ENCODE assay signal across 9 cellular contexts in genomic region chr1:154352245-154352580, GRCh38. TPM values are rescaled to one million over a fixed set of nuclear protein-coding genes. Genes with fewer than 3 reads are reported as not detected.
A peak's percentile ranks its signal among the peaks of the same experiment; 100 is the strongest.
DNase-seq lines count a peak whose midpoint lies in the region; ATAC-seq and TF ChIP-seq lines count a peak whose summit lies in the region.
"Had no signal": no experiment of that assay in that cellular context is flagged by ENCODE, and none has a peak within 500 bp of the region (broad histone marks: within the 10 kb centered on the region; RNA-seq: fewer than 3 reads in every experiment).

No MANE protein-coding gene starts in this region.

- H3K27me3 ChIP-seq in cardiac muscle cell (no peaks in the 10 kb centered on the region), mammary epithelial cell (ENCODE audit: insufficient read depth, low read length) (no peaks in the 10 kb centered on the region), mucosa of rectum (ENCODE audit: control insufficient read depth in 2 of 2, insufficient read depth in 2 of 2, low read length in 2 of 2) (no peaks in the 10 kb centered on the region)

- H3K9ac ChIP-seq in mammary epithelial cell (ENCODE audit: insufficient read depth, low read length), result no peak overlapping the region
- H3K9ac ChIP-seq in mucosa of rectum (ENCODE audit: low read depth in 1 of 2, low read length in 2 of 2), result peak overlapping the region; percentile 66 to 73

- DNase-seq in cardiac muscle cell (ENCODE audit: low read depth in 1 of 2, low spot score in 1 of 2), result no peak
- DNase-seq in Right ventricle myocardium inferior (ENCODE audit: missing footprints), result no peak
- no peak for DNase-seq in mammary epithelial cell
- no peak for DNase-seq in NCI-H2196 treated with DMSO at 0.1 percent for 48 hours (lab: John Stamatoyannopoulos, UW; ENCODE audit: unreplicated experiment)
- no peak for DNase-seq in effector CD8-positive, alpha-beta T cell (lab: John Stamatoyannopoulos, UW)
- no peak for DNase-seq in activated CD4-positive, alpha-beta T cell treated with anti-CD3 and anti-CD28 coated beads for 4 hours
- DNase-seq: DMS 273 treated with DMSO at 0.1 percent for 48 hours had no signal

- CTCF ChIA-PET in mammary epithelial cell (lab: Charles Lee; ENCODE audit: low non-redundant PET), result no interaction called here

- H3K36me3 ChIP-seq in cardiac muscle cell (peaks cover 7% of the 10 kb centered on the region), mammary epithelial cell (ENCODE audit: insufficient read depth, low read length) (no peaks in the 10 kb centered on the region), mucosa of rectum (ENCODE audit: control insufficient read depth in 2 of 2, insufficient read depth in 2 of 2, low read length in 2 of 2) (peaks cover 3 to 10% of the 10 kb centered on the region in 2 donors), urinary bladder (ENCODE audit: insufficient read depth) (no peaks in the 10 kb centered on the region)

- no TSS peak for BruUV-seq in mammary epithelial cell (replicated peaks; lab: Mats Ljungman, UMichigan)

- H3K9me3 ChIP-seq in cardiac muscle cell (ENCODE audit: low read depth) (no peaks in the 10 kb centered on the region), mammary epithelial cell (replicated peaks; ENCODE audit: insufficient read depth, low read length) (no peaks in the 10 kb centered on the region), mucosa of rectum (ENCODE audit: control insufficient read depth in 2 of 2, low read length in 2 of 2) (no peaks in the 10 kb centered on the region)

- peak overlapping the region; percentile 74 for H3K4me2 ChIP-seq in mammary epithelial cell (ENCODE audit: insufficient read depth, low read depth, low read length)

- intact Hi-C loops in Right ventricle myocardium inferior (cut with DNase I), result no loop called here
- intact Hi-C loops in mammary epithelial cell (cut with micrococcal nuclease), result loop anchor here (2.0 kb wide), 1 partner anchor 127 kb away; no protein-coding TSS in a partner anchor

- 37% methylated on average over 6 of the region's 9 CpGs for WGBS in mammary epithelial cell (ENCODE audit: low coverage, missing lambda C conversion rate)
- WGBS in urinary bladder, result 16% methylated on average over 9 of the region's 9 CpGs

- H4K20me1 ChIP-seq in mammary epithelial cell (ENCODE audit: insufficient read depth, low read length), result no peaks in the 10 kb centered on the region

- H3K4me3 ChIP-seq in cardiac muscle cell, result peak overlapping the region; percentile 24
- no peak overlapping the region for H3K4me3 ChIP-seq in mammary epithelial cell (replicated peaks in 1 of 3; ENCODE audit: insufficient read depth in 1 of 3, low read depth in 2 of 3, low read length in 3 of 3)
- peak overlapping the region; percentile 72 to 77 for H3K4me3 ChIP-seq in mucosa of rectum (ENCODE audit: low read length in 2 of 2)
- H3K4me3 ChIP-seq in urinary bladder (ENCODE audit: low read depth, low read length), result peak overlapping the region; percentile 9

- H2AFZ ChIP-seq in mammary epithelial cell (ENCODE audit: low read depth, low read length), result peak overlapping the region; percentile 83

- in situ Hi-C loops in mammary epithelial cell (cut with MboI; ENCODE audit: low sequenced_read_pairs in 2 of 2), result no loop called here

- peak overlapping the region; percentile 52 for H3K27ac ChIP-seq in cardiac muscle cell
- no peak overlapping the region for H3K27ac ChIP-seq in mammary epithelial cell (ENCODE audit: insufficient read depth, low read depth, low read length)
- H3K27ac ChIP-seq in mucosa of rectum (ENCODE audit: low read depth in 2 of 2, low read length in 2 of 2), result peak overlapping the region; percentile 81 to 84
- no peak overlapping the region for H3K27ac ChIP-seq in urinary bladder (ENCODE audit: low read depth)

- dilution Hi-C loops in mammary epithelial cell (cut with HindIII; ENCODE audit: low sequenced_read_pairs), result loop anchor here (5.0 kb wide), 1 partner anchor 85 kb away; no protein-coding TSS in a partner anchor

- H3K4me1 ChIP-seq in cardiac muscle cell (ENCODE audit: low read depth) (peaks cover 40% of the 10 kb centered on the region), mammary epithelial cell (ENCODE audit: insufficient read depth, low read length) (peaks cover 15% of the 10 kb centered on the region), mucosa of rectum (ENCODE audit: control insufficient read depth in 2 of 2, insufficient read depth in 2 of 2, low read length in 2 of 2) (peaks cover 19 to 37% of the 10 kb centered on the region in 2 donors), urinary bladder (ENCODE audit: insufficient read depth) (no peaks in the 10 kb centered on the region)

- no peak for ATAC-seq in Right ventricle myocardium inferior

- TF ChIP-seq CTCF in cardiac muscle cell (IDR thresholded peaks at IDR 0.05; ENCODE audit: low read depth, low read length) (no peak), mammary epithelial cell (conservative IDR thresholded peaks at IDR 0.05 in 1 of 2, IDR thresholded peaks at IDR 0.05 in 1 of 2; ENCODE audit: extremely low read depth in 1 of 2, insufficient read depth in 1 of 2, low read depth in 1 of 2, low read length in 2 of 2) (no peak)

- no peaks in the 10 kb centered on the region for H3K79me2 ChIP-seq in mammary epithelial cell (ENCODE audit: insufficient read depth, low read length)

RNA-seq across cellular contexts. Expression of gene ATP8B2, which starts 26.9 kb away (rescaled TPM):
- total RNA-seq in cardiac muscle cell (102 and 116 TPM in 2 replicates), Right ventricle myocardium inferior (12.8 TPM), mammary epithelial cell (10 to 100 TPM; 11.5 TPM), urinary bladder (42.2 TPM)
- polyA plus RNA-seq in cardiac muscle cell (12.8 and 13.5 TPM in 2 replicates), mammary epithelial cell (9.3 TPM), urinary bladder (45.4 TPM)
- 5.8 TPM for polyA minus RNA-seq in mammary epithelial cell

RNA-seq across cellular contexts. Expression of gene AQP10, which starts 31.3 kb away (rescaled TPM):
- total RNA-seq in cardiac muscle cell (4.8 and 11.2 TPM in 2 replicates), Right ventricle myocardium inferior (not detected), mammary epithelial cell (not detected), urinary bladder (not detected)
- polyA plus RNA-seq in cardiac muscle cell (5.4 and 20.6 TPM in 2 replicates), mammary epithelial cell (not detected), urinary bladder (0.05 TPM)
- not detected for polyA minus RNA-seq in mammary epithelial cell

RNA-seq across cellular contexts. Expression of gene IL6R, which starts 52.9 kb away (rescaled TPM):
- total RNA-seq in cardiac muscle cell (5.2 and 17.2 TPM in 2 replicates), Right ventricle myocardium inferior (13.1 TPM), mammary epithelial cell (10 to 100 TPM; 11.4 to 28.7 TPM), urinary bladder (8.1 TPM)
- polyA plus RNA-seq in cardiac muscle cell (2.5 and 3.9 TPM in 2 replicates), mammary epithelial cell (25.0 TPM), urinary bladder (6.5 TPM)
- polyA minus RNA-seq in mammary epithelial cell, result 6.9 TPM

Comparison
In these comparisons a context has a peak if more than half of its experiments do, and no peak if none do; other contexts are left out.
1. H3K27ac ChIP-seq: peak in cardiac muscle cell (single experiment) and mucosa of rectum (2 of 2); none in mammary epithelial cell (single experiment) and urinary bladder (single experiment).
2. H3K4me3 ChIP-seq: peak in cardiac muscle cell (single experiment), mucosa of rectum (2 of 2) and urinary bladder (single experiment); none in mammary epithelial cell (0 of 3).